ENCODE assay signal across 13 cellular contexts in genomic region chr6:24391756-24392405, GRCh38.
DNase-seq lines count a peak whose midpoint lies in the region; ATAC-seq and TF ChIP-seq lines count a peak whose summit lies in the region.
"Had no signal": no experiment of that assay in that cellular context is flagged by ENCODE, and none has a peak within 500 bp of the region (broad histone marks: within the 10 kb centered on the region; RNA-seq: fewer than 3 reads in every experiment).

No MANE protein-coding gene starts in this region.

- peak; percentile 58 for DNase-seq in GM10248 (ENCODE audit: extremely low spot score)
- DNase-seq in amniotic stem cell (lab: John Stamatoyannopoulos, UW) = no peak
- no peak for DNase-seq in retina
- no peak for DNase-seq in NCI-H187 treated with DMSO at 0.1 percent for 48 hours (lab: John Stamatoyannopoulos, UW)
- DNase-seq in D341Med (ENCODE audit: low spot score) = no peak
- DNase-seq: activated naive CD4-positive, alpha-beta T cell treated with Interleukin-2 at 50 U/mL for 16 hours; head of caudate nucleus; HFFc6; NCI-H1436 treated with DMSO at 0.1 percent for 48 hours; RPMI8226 had no signal

- peak; percentile 95 for ATAC-seq in GM19395 (IDR thresholded peaks at IDR 0.05; ENCODE audit: unreplicated experiment)
- ATAC-seq in HG02852 (IDR thresholded peaks at IDR 0.05; ENCODE audit: unreplicated experiment) = peak; percentile 97
- peak; percentile 95 for ATAC-seq in HG03565 (IDR thresholded peaks at IDR 0.05; ENCODE audit: unreplicated experiment)

- peak; percentile 4 for TF ChIP-seq CTCF in GM10248 (IDR thresholded peaks at IDR 0.05; ENCODE audit: control extremely low read depth, extremely low read depth, low read depth, missing control alignments)

- POLR2A ChIA-PET in GM10248 (lab: Yijun Ruan, JAX) = no interaction called here

- CTCF ChIA-PET in GM10248 (lab: Yijun Ruan, JAX) = interaction anchor here (1.6 to 2.0 kb wide), 3 partner anchors 11 to 108 kb away, joined by 4 to 8 read pairs (median 5); partner anchors contain the start of gene MRS2
